ENCODE assay signal across 22 cellular contexts in the genomic region with DNA sequence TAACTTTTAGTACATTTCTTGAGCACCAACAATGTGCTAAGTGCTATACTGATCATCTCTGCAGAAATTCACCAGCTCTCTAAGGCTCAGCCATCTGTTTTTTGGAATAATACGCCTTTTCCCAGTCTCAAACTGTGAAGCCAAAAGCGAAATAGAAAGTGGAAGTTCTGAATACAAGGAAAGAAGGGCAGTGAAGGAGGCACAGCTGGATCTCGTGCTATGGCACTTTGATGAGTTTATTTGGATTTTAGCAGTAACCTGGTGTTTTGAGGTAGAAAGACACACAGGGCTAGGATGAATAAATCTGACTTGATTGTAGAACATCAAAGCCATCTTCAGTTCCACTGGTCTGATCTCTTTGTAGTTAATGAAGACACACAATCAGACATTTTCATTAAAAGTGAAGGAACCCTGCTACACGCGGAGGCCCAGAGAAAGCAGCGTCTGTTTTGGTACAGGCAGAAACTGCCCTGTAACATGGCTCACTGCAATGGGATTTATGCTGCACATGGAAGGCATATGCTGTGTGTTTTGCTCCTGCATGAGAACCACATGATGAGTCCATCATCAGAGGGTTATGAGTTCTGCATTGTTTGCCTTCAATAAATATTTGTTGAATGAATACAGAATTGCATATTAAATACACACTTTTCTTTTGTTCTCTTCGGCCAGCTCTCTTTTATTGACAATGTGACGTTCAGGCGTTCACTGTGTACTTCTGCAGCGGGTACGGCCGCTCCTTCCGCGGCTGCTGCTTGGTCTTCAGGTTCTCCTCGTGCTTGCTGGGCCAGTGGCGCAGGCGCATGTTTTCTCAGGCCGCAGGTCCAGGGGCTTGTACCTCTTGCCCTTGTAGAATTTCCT.
DNase-seq lines count a peak whose midpoint lies in the region; ATAC-seq and TF ChIP-seq lines count a peak whose summit lies in the region.
"Had no signal": no experiment of that assay in that cellular context is flagged by ENCODE, and none has a peak within 500 bp of the region (broad histone marks: within the 10 kb centered on the region; RNA-seq: fewer than 3 reads in every experiment).

No MANE protein-coding gene starts in this region.

- H3K9me2 ChIP-seq in GM23248 (ENCODE audit: insufficient read depth), result no peaks in the 10 kb centered on the region

- DNase-seq in AG20443 (ENCODE audit: low spot score) (peak; percentile 34), GM23248 (peak; percentile 16), endodermal cell (no peak), psoas muscle (no peak), NCI-H524 treated with DMSO at 0.1 percent for 48 hours (lab: John Stamatoyannopoulos, UW) (no peak)
- DNase-seq in activated CD4-positive, alpha-beta T cell treated with anti-CD3 and anti-CD28 coated beads for 48 hours, result no peak
- DNase-seq: activated CD8-positive, alpha-beta memory T cell treated with anti-CD3 and anti-CD28 coated beads for 24 hours; activated T-cell treated with anti-CD3 and anti-CD28 coated beads, Interleukin-2, amount 50 U/mL, for 1 hour; brain microvascular endothelial cell; CD8-positive, alpha-beta T cell; effector memory CD8-positive, alpha-beta T cell; MM.1S; NCI-H510A treated with DMSO at 0.1 percent for 48 hours; spleen; stimulated activated CD4-positive, alpha-beta T cell treated with anti-CD3 and anti-CD28 coated beads, Interleukin-4, amount 100 ng/mL, for 1 hour; stimulated activated naive B cell treated with anti-CD40 and anti-IgM and Interleukin-4, amounts not matched to agents 10 μg/mL and 1 μg/mL and 100 μg/mL, for 72 hours; T-cell had no signal

- no peak overlapping the region for H3K4me3 ChIP-seq in GM23248
- no peak overlapping the region for H3K4me3 ChIP-seq in endodermal cell (ENCODE audit: low read length)
- peak overlapping the region; percentile 51 for H3K4me3 ChIP-seq in psoas muscle
- H3K4me3 ChIP-seq: GM23338, K562, SJSA1, spleen had no signal

- H3K27me3 ChIP-seq in GM23248 (replicated peaks; ENCODE audit: insufficient read depth) (no peaks in the 10 kb centered on the region), endodermal cell (ENCODE audit: control insufficient read depth, insufficient read depth, low read length, poor library complexity, severe bottlenecking) (no peaks in the 10 kb centered on the region), psoas muscle (ENCODE audit: insufficient read depth in 3 of 3, low read length in 2 of 3) (no peaks in the 10 kb centered on the region)
- H3K27me3 ChIP-seq: brain microvascular endothelial cell, SJSA1, spleen had no signal

- H3K27me3 Mint-ChIP-seq in endodermal cell (ENCODE audit: insufficient read depth), result no peaks in the 10 kb centered on the region
- H3K27me3 Mint-ChIP-seq: effector memory CD8-positive, alpha-beta T cell; stimulated activated naive B cell treated with anti-CD40 and anti-IgM and Interleukin-4, amounts not matched to agents 10 μg/mL and 1 μg/mL and 100 μg/mL, for 72 hours; T-cell had no signal

- H4K20me1 ChIP-seq in GM23248 (ENCODE audit: insufficient read depth), result no peaks in the 10 kb centered on the region

- peak overlapping the region; percentile 46 for H3K27ac Mint-ChIP-seq in endodermal cell
- H3K27ac Mint-ChIP-seq: CD8-positive, alpha-beta T cell; effector memory CD8-positive, alpha-beta T cell; stimulated activated naive B cell treated with anti-CD40 and anti-IgM and Interleukin-4, amounts not matched to agents 10 μg/mL and 1 μg/mL and 100 μg/mL, for 72 hours; T-cell had no signal

- ATAC-seq in psoas muscle (peak in 2 of 4 donors; percentile 35 to 46), GM21786 (IDR thresholded peaks at IDR 0.05; ENCODE audit: unreplicated experiment) (no peak)
- ATAC-seq: CD8-positive, alpha-beta T cell; effector memory CD8-positive, alpha-beta T cell; esophagus mucosa; K562; stimulated activated naive B cell treated with anti-CD40 and anti-IgM and Interleukin-4, amounts not matched to agents 10 μg/mL and 1 μg/mL and 100 μg/mL, for 72 hours; T-cell had no signal

- H3K79me2 ChIP-seq in GM23248 (ENCODE audit: insufficient read depth), result no peaks in the 10 kb centered on the region

- H3K27ac ChIP-seq in GM23248 (no peak overlapping the region), endodermal cell (ENCODE audit: low read depth, low read length) (no peak overlapping the region), psoas muscle (peak overlapping the region; percentile 69)
- H3K27ac ChIP-seq: brain microvascular endothelial cell, SJSA1 had no signal

- TF ChIP-seq CTCF in endodermal cell (conservative IDR thresholded peaks at IDR 0.05), result no peak
- no peak for TF ChIP-seq CTCF in psoas muscle (IDR thresholded peaks at IDR 0.05)

- 51 to 61% methylated on average over 18 of the region's 18 CpGs for WGBS in GM23248 (ENCODE audit: low coverage in 1 of 2, low lambda C conversion rate in 2 of 2, missing lambda C conversion rate in 2 of 2), 2 experiments
- WGBS in endodermal cell (ENCODE audit: insufficient coverage in 1 of 2, insufficient read length in 1 of 2), 2 experiments, result 95 to 99% methylated on average over 14 to 18 of the region's 18 CpGs
- 60 to 73% (median 73%) methylated on average over 18 of the region's 18 CpGs for WGBS in psoas muscle, 3 donors

- H2AFZ ChIP-seq in GM23248, result no peak overlapping the region
- H2AFZ ChIP-seq: GM23338 had no signal

- peaks cover 6% of the 10 kb centered on the region for H3K4me1 Mint-ChIP-seq in endodermal cell
- H3K4me1 Mint-ChIP-seq: stimulated activated naive B cell treated with anti-CD40 and anti-IgM and Interleukin-4, amounts not matched to agents 10 μg/mL and 1 μg/mL and 100 μg/mL, for 72 hours; T-cell had no signal

- H3K36me3 ChIP-seq in GM23248 (ENCODE audit: low read depth) (no peaks in the 10 kb centered on the region), endodermal cell (ENCODE audit: control insufficient read depth, insufficient read depth, low read length) (no peaks in the 10 kb centered on the region), psoas muscle (ENCODE audit: insufficient read depth in 1 of 2, low read depth in 1 of 2) (peaks cover 0 to 6% of the 10 kb centered on the region in 2 donors)
- H3K36me3 ChIP-seq: SJSA1 had no signal

- intact Hi-C loops in psoas muscle (cut with DNase I), result loop anchor here in 1 of 2 donors (5.0 kb wide), 1 partner anchor 165 kb away; a partner anchor contains a TSS

- no peaks in the 10 kb centered on the region for H3K9me3 ChIP-seq in GM23248 (ENCODE audit: low read depth)
- no peaks in the 10 kb centered on the region for H3K9me3 ChIP-seq in endodermal cell (ENCODE audit: control insufficient read depth, low read length)
- H3K9me3 ChIP-seq in psoas muscle, result no peaks in the 10 kb centered on the region
- H3K9me3 ChIP-seq: SJSA1, spleen had no signal

- H3K4me3 Mint-ChIP-seq in endodermal cell, result no peak overlapping the region
- H3K4me3 Mint-ChIP-seq: CD8-positive, alpha-beta T cell; effector memory CD8-positive, alpha-beta T cell; GM23338; stimulated activated naive B cell treated with anti-CD40 and anti-IgM and Interleukin-4, amounts not matched to agents 10 μg/mL and 1 μg/mL and 100 μg/mL, for 72 hours; T-cell had no signal

- no peaks in the 10 kb centered on the region for H3K9me3 Mint-ChIP-seq in endodermal cell
- H3K9me3 Mint-ChIP-seq: CD8-positive, alpha-beta T cell; effector memory CD8-positive, alpha-beta T cell; GM23338; stimulated activated naive B cell treated with anti-CD40 and anti-IgM and Interleukin-4, amounts not matched to agents 10 μg/mL and 1 μg/mL and 100 μg/mL, for 72 hours; T-cell had no signal

- peaks cover 3% of the 10 kb centered on the region for H3K36me3 Mint-ChIP-seq in endodermal cell (ENCODE audit: low read depth)

- H3F3A ChIP-seq in GM23248 (ENCODE audit: insufficient read depth), result no peaks in the 10 kb centered on the region

- no peaks in the 10 kb centered on the region for H3K4me1 ChIP-seq in GM23248 (ENCODE audit: insufficient read depth)
- no peaks in the 10 kb centered on the region for H3K4me1 ChIP-seq in endodermal cell (ENCODE audit: control insufficient read depth, insufficient read depth, low read length)
- peaks cover 32% of the 10 kb centered on the region for H3K4me1 ChIP-seq in psoas muscle
- H3K4me1 ChIP-seq: spleen had no signal

- no peak overlapping the region for H3K4me2 ChIP-seq in GM23248 (ENCODE audit: unreplicated experiment)
- H3K4me2 ChIP-seq: GM23338 had no signal

- no peak overlapping the region for H3K9ac ChIP-seq in GM23248
- no peak overlapping the region for H3K9ac ChIP-seq in endodermal cell (ENCODE audit: extremely low read depth, low read length, poor library complexity, severe bottlenecking)

- in situ Hi-C loops in GM23248 (cut with MboI), result no loop called here

Comparison
In these comparisons a context has a peak if more than half of its experiments do, and no peak if none do; other contexts are left out.
1. DNase-seq: peak in AG20443 (single experiment) and GM23248 (single experiment); none in endodermal cell (single experiment), psoas muscle (0 of 2), activated CD4-positive, alpha-beta T cell treated with anti-CD3 and anti-CD28 coated beads for 48 hours (single experiment) and NCI-H524 treated with DMSO at 0.1 percent for 48 hours (single experiment).